In the genomic region with DNA sequence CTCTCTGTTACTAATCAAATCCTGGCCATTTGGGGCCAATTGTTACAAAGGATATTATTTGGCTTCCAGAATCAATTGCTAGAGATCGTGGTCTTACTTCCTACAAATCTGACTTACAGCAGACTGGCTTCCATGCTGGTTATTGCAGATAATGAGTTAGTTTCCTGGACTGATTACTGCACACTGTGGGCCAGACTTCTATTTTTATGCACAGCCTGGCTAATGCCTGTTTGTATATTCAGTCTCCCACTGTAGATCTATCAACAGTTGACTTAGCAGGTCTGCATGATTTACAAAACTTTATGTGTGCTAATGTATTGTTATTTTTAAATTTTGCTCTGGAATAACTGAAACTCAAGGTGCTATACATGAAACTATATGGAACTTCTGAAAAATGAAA, we compare ENCODE assay signal across 34 cellular contexts. TPM values are rescaled to one million over a fixed set of nuclear protein-coding genes. Genes with fewer than 3 reads are reported as not detected.
DNase-seq lines count a peak whose midpoint lies in the region; ATAC-seq and TF ChIP-seq lines count a peak whose summit lies in the region.
"Had no signal": no experiment of that assay in that cellular context is flagged by ENCODE, and none has a peak within 500 bp of the region (broad histone marks: within the 10 kb centered on the region; RNA-seq: fewer than 3 reads in every experiment).

No MANE protein-coding gene starts in this region.

- H3K27me3 ChIP-seq in heart left ventricle (no peaks in the 10 kb centered on the region), right cardiac atrium (ENCODE audit: control insufficient read depth, insufficient read depth) (no peaks in the 10 kb centered on the region), right atrium auricular region (no peaks in the 10 kb centered on the region)
- H3K27me3 ChIP-seq: BE2C; BLaER1; BLaER1 treated with 17β-estradiol and CSF1 and Interleukin-3, amounts not matched to agents 10 nM and 100 nM had no signal

- H3K9me3 Mint-ChIP-seq in activated naive CD4-positive, alpha-beta T cell treated with anti-CD3 and anti-CD28 coated beads, Interleukin-2, amount 50 U/mL, for 72 hours = no peaks in the 10 kb centered on the region
- H3K9me3 Mint-ChIP-seq: CD4-positive, alpha-beta T cell had no signal

- WGBS in heart left ventricle, 4 donors = 37 to 61% (median 52%) methylated on average over 1 of the region's 1 CpG
- 50% methylated on average over 1 of the region's 1 CpG for WGBS in right cardiac atrium

- intact Hi-C loops in Right ventricle myocardium superior (cut with DNase I) (no loop called here), Right ventricle myocardium inferior (cut with DNase I) (no loop called here), heart left ventricle (cut with DNase I) (no loop called here), right cardiac atrium (cut with DNase I) (no loop called here), left ventricle myocardium superior (cut with micrococcal nuclease) (no loop called here)

- ATAC-seq in Right ventricle myocardium superior (ENCODE audit: poor library complexity) = peak; percentile 69
- no peak for ATAC-seq in Right ventricle myocardium inferior
- peak in 3 of 4 donors; percentile 60 to 74 (median 63) for ATAC-seq in heart left ventricle
- ATAC-seq in right cardiac atrium = no peak
- peak; percentile 71 for ATAC-seq in left ventricle myocardium superior
- no peak for ATAC-seq in activated naive CD4-positive, alpha-beta T cell treated with anti-CD3 and anti-CD28 coated beads, Interleukin-2, amount 50 U/mL, for 72 hours
- ATAC-seq: A549; CD8-positive, alpha-beta T cell had no signal

- H3K4me1 ChIP-seq in heart left ventricle = peaks cover 0 to 17% (median 2%) of the 10 kb centered on the region in 12 donors
- H3K4me1 ChIP-seq in right cardiac atrium (ENCODE audit: control insufficient read depth, insufficient read depth, low read length) = no peaks in the 10 kb centered on the region
- no peaks in the 10 kb centered on the region for H3K4me1 ChIP-seq in right atrium auricular region
- H3K4me1 ChIP-seq in HEK293 (ENCODE audit: control insufficient read depth, insufficient read depth, low read length) = no peaks in the 10 kb centered on the region
- H3K4me1 ChIP-seq: A549, BE2C, Caco-2 had no signal

- CTCF ChIA-PET in HEK293 (lab: Yijun Ruan, JAX) = interaction anchor here (0.6 kb wide), 1 partner anchor 115 kb away, joined by 3 read pairs; no protein-coding TSS in a partner anchor

- DNase-seq in Right ventricle myocardium superior = no peak
- no peak for DNase-seq in Right ventricle myocardium inferior (ENCODE audit: missing footprints)
- no peak for DNase-seq in heart left ventricle
- DNase-seq in right cardiac atrium = no peak
- no peak for DNase-seq in left ventricle myocardium superior
- no peak for DNase-seq in right atrium auricular region (ENCODE audit: low spot score)
- DNase-seq in activated naive CD4-positive, alpha-beta T cell treated with anti-CD3 and anti-CD28 coated beads, Interleukin-2, amount 50 U/mL, for 72 hours (ENCODE audit: low spot score in 2 of 2) = no peak
- DNase-seq: 8988T; ACHN; BE2C; C1 segment of cervical spinal cord; Caco-2; Calu3; CD4-positive, alpha-beta memory T cell; CD4-positive, alpha-beta T cell; CD4-positive, CD25-positive, alpha-beta regulatory T cell; CD8-positive, alpha-beta memory T cell; CD8-positive, alpha-beta T cell; COR-L47; DMS 273 treated with DMSO at 0.1 percent for 48 hours; DMS153; DMS53; DMS79; DMS79 treated with DMSO at 0.1 percent for 48 hours; DND-41; EL had no signal

- no peak overlapping the region for H3K27ac Mint-ChIP-seq in activated naive CD4-positive, alpha-beta T cell treated with anti-CD3 and anti-CD28 coated beads, Interleukin-2, amount 50 U/mL, for 72 hours
- H3K27ac Mint-ChIP-seq: B cell; CD4-positive, alpha-beta memory T cell; CD4-positive, alpha-beta T cell; CD4-positive, CD25-positive, alpha-beta regulatory T cell; CD8-positive, alpha-beta memory T cell; CD8-positive, alpha-beta T cell had no signal

- H3K27ac ChIP-seq in heart left ventricle (no peak overlapping the region), right cardiac atrium (ENCODE audit: low read length) (no peak overlapping the region), right atrium auricular region (no peak overlapping the region), HEK293 (ENCODE audit: extremely low read depth, low read depth, low read length) (no peak overlapping the region)
- H3K27ac ChIP-seq: 22Rv1; A549; BLaER1; BLaER1 treated with 17β-estradiol and CSF1 and Interleukin-3, amounts not matched to agents 10 nM and 100 nM; C4-2B had no signal

- no peak for TF ChIP-seq CTCF in heart left ventricle (IDR thresholded peaks at IDR 0.05)
- TF ChIP-seq CTCF in right atrium auricular region (IDR thresholded peaks at IDR 0.05) = no peak
- no peak for TF ChIP-seq CTCF in HEK293 (tag by site-specific recombination; IDR thresholded peaks at IDR 0.05)

- POLR2A ChIA-PET in HEK293 (lab: Yijun Ruan, JAX) = interaction anchor here (0.5 kb wide), 1 partner anchor 420 kb away, joined by 3 read pairs; a partner anchor contains a TSS

- no peaks in the 10 kb centered on the region for H3K36me3 Mint-ChIP-seq in activated naive CD4-positive, alpha-beta T cell treated with anti-CD3 and anti-CD28 coated beads, Interleukin-2, amount 50 U/mL, for 72 hours
- H3K36me3 Mint-ChIP-seq: CD14-positive monocyte; CD4-positive, alpha-beta memory T cell; CD4-positive, CD25-positive, alpha-beta regulatory T cell; CD8-positive, alpha-beta memory T cell; CD8-positive, alpha-beta T cell had no signal

- TF ChIP-seq POLR2A in heart left ventricle (IDR thresholded peaks at IDR 0.05) = no peak

- H3K4me3 ChIP-seq in heart left ventricle (no peak overlapping the region), right cardiac atrium (ENCODE audit: low read length) (no peak overlapping the region), right atrium auricular region (no peak overlapping the region), HEK293 (ENCODE audit: low read depth, low read length) (no peak overlapping the region)
- H3K4me3 ChIP-seq: A549; BLaER1; BLaER1 treated with 17β-estradiol and CSF1 and Interleukin-3, amounts not matched to agents 10 nM and 100 nM had no signal

- peaks cover 0 to 5% (median 0%) of the 10 kb centered on the region in 12 donors for H3K9me3 ChIP-seq in heart left ventricle
- no peaks in the 10 kb centered on the region for H3K9me3 ChIP-seq in right cardiac atrium (ENCODE audit: control insufficient read depth, low read length)
- H3K9me3 ChIP-seq in right atrium auricular region = no peaks in the 10 kb centered on the region
- H3K9me3 ChIP-seq in HEK293 (ENCODE audit: control insufficient read depth, insufficient read depth, low read depth, low read length) = no peaks in the 10 kb centered on the region
- H3K9me3 ChIP-seq: A549, BE2C, BLaER1, Caco-2 had no signal

- H3K36me3 ChIP-seq in heart left ventricle (no peaks in the 10 kb centered on the region), right atrium auricular region (no peaks in the 10 kb centered on the region), HEK293 (ENCODE audit: control insufficient read depth in 2 of 2, insufficient read depth in 1 of 2, low read length in 2 of 2) (no peaks in the 10 kb centered on the region)
- H3K36me3 ChIP-seq: BE2C; BLaER1; BLaER1 treated with 17β-estradiol and CSF1 and Interleukin-3, amounts not matched to agents 10 nM and 100 nM had no signal

TF ChIP-seq in HEK293, 187 proteins besides CTCF, POLR2A, EP300 and RAD21:
- TF ChIP-seq SCRT1 (tag by site-specific recombination; IDR thresholded peaks at IDR 0.05; ENCODE audit: borderline replicate concordance) = no peak
- TF ChIP-seq SETDB1 (IDR thresholded peaks at IDR 0.05; ENCODE audit: insufficient read length, low read length) = peak; percentile 21

RNA-seq across cellular contexts. Expression of a gene that starts 25.8 kb away (rescaled TPM):
- total RNA-seq in Right ventricle myocardium superior (17.3 TPM), Right ventricle myocardium inferior (18.0 TPM), heart left ventricle (10 to 100 TPM; 14.5 to 22.0 (median 17.2) TPM), right cardiac atrium (10 to 100 TPM; 19.2 to 27.9 (median 25.0) TPM), left ventricle myocardium superior (20.6 TPM), right atrium auricular region (10 to 100 TPM; 20.6 to 22.6 TPM)
- polyA plus RNA-seq in heart left ventricle (1 to 10 TPM; 2.9 to 6.6 TPM), right cardiac atrium (7.7 TPM)
- 10 to 100 TPM; 12.9 to 15.0 TPM for total RNA-seq in activated naive CD4-positive, alpha-beta T cell treated with anti-CD3 and anti-CD28 coated beads, Interleukin-2, amount 50 U/mL, for 72 hours

Comparison
In these comparisons a context has a peak if more than half of its experiments do, and no peak if none do; other contexts are left out.
1. ATAC-seq: peak in Right ventricle myocardium superior (single experiment), heart left ventricle (3 of 4) and left ventricle myocardium superior (single experiment); none in Right ventricle myocardium inferior (single experiment), right cardiac atrium (0 of 2) and activated naive CD4-positive, alpha-beta T cell treated with anti-CD3 and anti-CD28 coated beads, Interleukin-2, amount 50 U/mL, for 72 hours (0 of 2).